ENCODE assay signal across 25 cellular contexts in genomic region chr16:55209626-55210025, GRCh38.
"Had no signal": no experiment of that assay in that cellular context is flagged by ENCODE, and none has a peak within 500 bp of the region (broad histone marks: within the 10 kb centered on the region; RNA-seq: fewer than 3 reads in every experiment).

No MANE protein-coding gene starts in this region.

- H3K27ac ChIP-seq: coronary artery, dorsolateral prefrontal cortex, esophagus muscularis mucosa, foreskin keratinocyte, gastroesophageal sphincter, heart right ventricle, left lung, lower lobe of right lung had no signal

- H3K27ac Mint-ChIP-seq: mesothelial cell of epicardium, naive B cell had no signal

- DNase-seq: dermis blood vessel endothelial cell; dorsolateral prefrontal cortex; effector CD4-positive, alpha-beta T cell; effector memory CD4-positive, alpha-beta T cell; foreskin keratinocyte; glutamatergic neuron; head of caudate nucleus; heart right ventricle; hippocampal formation; left cardiac atrium; left lung; left ventricle myocardium superior; lower lobe of right lung; mesenchymal stem cell; mucosa of descending colon; naive B cell had no signal

- H3K4me3 ChIP-seq: coronary artery, dorsolateral prefrontal cortex, esophagus muscularis mucosa, gastroesophageal sphincter, heart right ventricle, left lung, lower lobe of right lung, mucosa of descending colon had no signal

- FAIRE-seq: colon, endothelial cell of umbilical vein, frontal cortex, islet of Langerhans, keratinocyte had no signal

- H3K9me3 ChIP-seq: esophagus muscularis mucosa, gastroesophageal sphincter, heart right ventricle, left lung, lower lobe of right lung, mucosa of descending colon had no signal

- H3K27me3 ChIP-seq: esophagus muscularis mucosa, foreskin keratinocyte had no signal

- H3K36me3 Mint-ChIP-seq: mesothelial cell of epicardium, naive B cell had no signal

- H3K9me3 Mint-ChIP-seq: mesothelial cell of epicardium had no signal

- H3K36me3 ChIP-seq: esophagus muscularis mucosa, gastroesophageal sphincter, heart right ventricle, left lung, lower lobe of right lung had no signal

- H3K4me3 Mint-ChIP-seq: mesothelial cell of epicardium, naive B cell had no signal

- ATAC-seq: foreskin keratinocyte, gastroesophageal sphincter, heart right ventricle, left cardiac atrium, left lung, left ventricle myocardium superior, lower lobe of right lung, mucosa of descending colon had no signal

- H3K4me1 Mint-ChIP-seq: mesothelial cell of epicardium, naive B cell had no signal

- H3K4me1 ChIP-seq: esophagus muscularis mucosa, foreskin keratinocyte, gastroesophageal sphincter, heart right ventricle, left lung, lower lobe of right lung had no signal
